ENCODE assay signal across 1 cellular context in genomic region chr2:28391564-28392296, GRCh38.
A peak's percentile ranks its signal among the peaks of the same experiment; 100 is the strongest.
TF ChIP-seq lines count a peak whose summit lies in the region.

No MANE protein-coding gene starts in this region.

TF ChIP-seq in HepG2, 621 proteins besides CTCF, POLR2A, EP300 and RAD21 (continued from another document and continues in another):
- no peak for TF ChIP-seq HIC2 (CRISPR knock-in tag; IDR thresholded peaks at IDR 0.05; ENCODE audit: low read depth)
- no peak for TF ChIP-seq RFXANK (CRISPR knock-in tag; IDR thresholded peaks at IDR 0.05)
- TF ChIP-seq THAP7 (CRISPR knock-in tag; IDR thresholded peaks at IDR 0.05): no peak; the same call in 1 of the 2 replicates
- no peak; the same call in 1 of the 2 replicates for TF ChIP-seq CHD4 (IDR thresholded peaks at IDR 0.05; ENCODE audit: borderline replicate concordance, low read length)
- 0 out of 2 replicates have a peak, but pooled peaks have one; percentile 30 for TF ChIP-seq HBP1 (CRISPR knock-in tag; IDR thresholded peaks at IDR 0.05; ENCODE audit: low read depth)
- no peak for TF ChIP-seq ZNF460 (CRISPR knock-in tag; IDR thresholded peaks at IDR 0.05; ENCODE audit: borderline replicate concordance)
- no peak for TF ChIP-seq ZNF18 (CRISPR knock-in tag; IDR thresholded peaks at IDR 0.05; ENCODE audit: insufficient replicate concordance)
- no peak for TF ChIP-seq MEIS2 (CRISPR knock-in tag; IDR thresholded peaks at IDR 0.05)
- TF ChIP-seq SP4 (CRISPR knock-in tag; IDR thresholded peaks at IDR 0.05): no peak
- TF ChIP-seq ZMAT3 (CRISPR knock-in tag; conservative IDR thresholded peaks at IDR 0.05): 0 out of 2 replicates have a peak, but pooled peaks have one; percentile 18
- TF ChIP-seq ZNF709 (CRISPR knock-in tag; IDR thresholded peaks at IDR 0.05): no peak
- no peak for TF ChIP-seq DDIT3 (CRISPR knock-in tag; IDR thresholded peaks at IDR 0.05)
- TF ChIP-seq POLR2AphosphoS5 (IDR thresholded peaks at IDR 0.05; ENCODE audit: low read depth, low read length): peak; percentile 57; the same call in 1 of the 2 replicates
- TF ChIP-seq GMEB1 (CRISPR knock-in tag; IDR thresholded peaks at IDR 0.05; ENCODE audit: borderline replicate concordance): no peak
- no peak for TF ChIP-seq RERE (CRISPR knock-in tag; IDR thresholded peaks at IDR 0.05; ENCODE audit: low read depth)
- no peak for TF ChIP-seq GABPA (IDR thresholded peaks at IDR 0.05; ENCODE audit: low read depth, low read length)
- peak; percentile 50 for TF ChIP-seq GABPA (CRISPR knock-in tag; IDR thresholded peaks at IDR 0.05; ENCODE audit: low read depth)
- no peak for TF ChIP-seq THRA (CRISPR knock-in tag; IDR thresholded peaks at IDR 0.05; ENCODE audit: borderline replicate concordance)
- no peak for TF ChIP-seq ZNF160 (CRISPR knock-in tag; IDR thresholded peaks at IDR 0.05)
- no peak for TF ChIP-seq SMAD3 (CRISPR knock-in tag; IDR thresholded peaks at IDR 0.05)
- no peak for TF ChIP-seq ZNF703 (CRISPR knock-in tag; IDR thresholded peaks at IDR 0.05; ENCODE audit: borderline replicate concordance)
- no peak for TF ChIP-seq ZNF337 (CRISPR knock-in tag; IDR thresholded peaks at IDR 0.05; ENCODE audit: borderline replicate concordance, low read depth)
- no peak for TF ChIP-seq NCOA5 (CRISPR knock-in tag; IDR thresholded peaks at IDR 0.05)
- no peak for TF ChIP-seq NFYB (CRISPR knock-in tag; IDR thresholded peaks at IDR 0.05)
- TF ChIP-seq KLF16 (CRISPR knock-in tag; IDR thresholded peaks at IDR 0.05): no peak
- TF ChIP-seq NR1H2 (CRISPR knock-in tag; IDR thresholded peaks at IDR 0.05; ENCODE audit: borderline replicate concordance, low read depth): no peak
- TF ChIP-seq SUZ12 (IDR thresholded peaks at IDR 0.05; ENCODE audit: low read depth, low read length): no peak
- no peak for TF ChIP-seq ZNF234 (CRISPR knock-in tag; conservative IDR thresholded peaks at IDR 0.05)
- TF ChIP-seq LBX2 (CRISPR knock-in tag; IDR thresholded peaks at IDR 0.05; ENCODE audit: borderline replicate concordance): no peak
- TF ChIP-seq ATRX (CRISPR knock-in tag; IDR thresholded peaks at IDR 0.05; ENCODE audit: borderline replicate concordance): no peak
- TF ChIP-seq HDAC6 (IDR thresholded peaks at IDR 0.05; ENCODE audit: low read depth, low read length): no peak
- no peak for TF ChIP-seq FIP1L1 (IDR thresholded peaks at IDR 0.05; ENCODE audit: borderline replicate concordance, insufficient read depth, low read depth, low read length)
- TF ChIP-seq RFXAP (CRISPR knock-in tag; IDR thresholded peaks at IDR 0.05; ENCODE audit: borderline replicate concordance): no peak
- no peak for TF ChIP-seq MXD4 (CRISPR knock-in tag; IDR thresholded peaks at IDR 0.05)
- TF ChIP-seq ZNF770 (CRISPR knock-in tag; IDR thresholded peaks at IDR 0.05): no peak
- no peak for TF ChIP-seq ZNF276 (CRISPR knock-in tag; IDR thresholded peaks at IDR 0.05; ENCODE audit: low read depth)
- TF ChIP-seq HOMEZ (CRISPR knock-in tag; IDR thresholded peaks at IDR 0.05; ENCODE audit: low read depth): peak; percentile 21; the same call in 1 of the 2 replicates
- TF ChIP-seq ZNF564 (CRISPR knock-in tag; IDR thresholded peaks at IDR 0.05): no peak
- no peak for TF ChIP-seq TOE1 (CRISPR knock-in tag; IDR thresholded peaks at IDR 0.05)
